8 cellular contexts compared by ENCODE assay signal in the genomic region with DNA sequence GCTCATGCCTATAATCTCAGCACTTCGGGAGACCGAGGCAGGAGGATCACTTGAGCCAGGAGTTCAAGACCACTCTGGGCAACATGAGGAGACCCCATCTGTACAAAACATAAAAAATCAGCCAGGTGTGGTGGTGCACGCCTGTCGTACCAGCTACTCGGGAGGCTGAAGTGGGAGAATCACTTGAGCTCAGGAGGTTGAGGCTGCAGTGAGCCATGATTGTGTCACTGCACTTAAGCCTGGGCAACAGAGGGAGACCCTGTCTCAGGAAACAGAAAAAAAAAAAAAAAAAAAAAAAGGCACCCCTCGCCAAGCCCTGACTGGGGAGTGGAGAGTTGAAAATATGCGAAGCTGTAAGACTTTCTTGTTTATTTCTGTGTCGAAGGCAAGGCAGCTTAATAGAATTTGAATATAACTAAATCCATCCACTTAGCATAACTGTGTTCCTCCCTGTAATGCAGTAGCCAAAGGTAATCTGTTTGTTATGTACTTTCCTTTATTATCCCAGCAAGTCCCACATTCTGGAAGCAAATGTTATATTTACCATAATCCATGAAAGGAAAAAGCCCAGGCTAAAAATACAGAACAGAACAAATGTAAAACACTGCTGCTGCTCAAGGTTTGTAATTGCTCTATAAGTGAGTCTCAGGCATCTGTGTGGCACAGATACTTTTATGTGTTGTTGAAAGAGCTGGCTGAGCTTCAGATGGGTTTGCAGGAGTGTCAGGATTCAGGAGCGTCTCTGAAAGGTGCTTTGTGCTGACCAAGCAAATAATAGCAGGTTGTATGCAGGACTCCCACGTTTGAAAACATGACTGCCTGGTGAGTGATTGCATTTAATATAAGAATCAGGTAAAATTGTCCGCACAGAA.
DNase-seq lines count a peak whose midpoint lies in the region; ATAC-seq and TF ChIP-seq lines count a peak whose summit lies in the region.

No MANE protein-coding gene starts in this region.

- no peak for TF ChIP-seq POLR2A in sigmoid colon (IDR thresholded peaks at IDR 0.05)

- intact Hi-C loops in lower lobe of right lung (cut with DNase I) (no loop called here), sigmoid colon (cut with DNase I) (no loop called here)

- H3K9me3 ChIP-seq in lower lobe of right lung, result no peaks in the 10 kb centered on the region
- no peaks in the 10 kb centered on the region for H3K9me3 ChIP-seq in sigmoid colon

- no peak overlapping the region for H3K4me3 Mint-ChIP-seq in progenitor cell of endocrine pancreas (ENCODE audit: low read depth)

- peaks cover 5% of the 10 kb centered on the region for H3K27me3 Mint-ChIP-seq in progenitor cell of endocrine pancreas

- H3K27me3 ChIP-seq in lower lobe of right lung (ENCODE audit: low read depth), result no peaks in the 10 kb centered on the region
- H3K27me3 ChIP-seq in sigmoid colon, result no peaks in the 10 kb centered on the region

- no peak overlapping the region for H3K27ac Mint-ChIP-seq in progenitor cell of endocrine pancreas

- ATAC-seq in GM18868 (IDR thresholded peaks at IDR 0.05; ENCODE audit: unreplicated experiment) (peak; percentile 15), HG02571 (IDR thresholded peaks at IDR 0.05; ENCODE audit: unreplicated experiment) (peak; percentile 15), lower lobe of right lung (no peak), GM18861 (IDR thresholded peaks at IDR 0.05; ENCODE audit: unreplicated experiment) (no peak)

- WGBS in sigmoid colon, 2 donors, result 63 to 72% methylated on average over 11 of the region's 11 CpGs

- no peak for TF ChIP-seq EP300 in sigmoid colon (IDR thresholded peaks at IDR 0.05)

- H3K4me1 ChIP-seq in lower lobe of right lung (peaks cover 54% of the 10 kb centered on the region), sigmoid colon (peaks cover 0 to 47% (median 33%) of the 10 kb centered on the region in 4 donors)

- H3K9me3 Mint-ChIP-seq in progenitor cell of endocrine pancreas (ENCODE audit: low read depth), result peaks cover 3% of the 10 kb centered on the region

- H3K4me3 ChIP-seq in lower lobe of right lung (no peak overlapping the region), sigmoid colon (no peak overlapping the region)

- TF ChIP-seq CTCF in lower lobe of right lung (IDR thresholded peaks at IDR 0.05) (no peak), progenitor cell of endocrine pancreas (IDR thresholded peaks at IDR 0.05; ENCODE audit: unreplicated experiment) (no peak), sigmoid colon (IDR thresholded peaks at IDR 0.05) (no peak)

- H3K27ac ChIP-seq in lower lobe of right lung, result peak overlapping the region; percentile 51
- H3K27ac ChIP-seq in sigmoid colon, result peak overlapping the region in 1 of 4 donors; percentile 23

- H3K36me3 Mint-ChIP-seq in progenitor cell of endocrine pancreas (ENCODE audit: insufficient read depth), result no peaks in the 10 kb centered on the region

- H3K36me3 ChIP-seq in lower lobe of right lung, result no peaks in the 10 kb centered on the region
- H3K36me3 ChIP-seq in sigmoid colon, result no peaks in the 10 kb centered on the region

- peaks cover 22% of the 10 kb centered on the region for H3K4me1 Mint-ChIP-seq in progenitor cell of endocrine pancreas (ENCODE audit: low read depth)

- peak; percentile 61 for DNase-seq in NCI-H1048 (lab: John Stamatoyannopoulos, UW)
- no peak for DNase-seq in lower lobe of right lung
- no peak for DNase-seq in progenitor cell of endocrine pancreas (ENCODE audit: low spot score, unreplicated experiment)
- DNase-seq in sigmoid colon, result no peak
- DNase-seq in SKM-1 (lab: John Stamatoyannopoulos, UW; ENCODE audit: unreplicated experiment), result no peak

Comparison
In these comparisons a context has a peak if more than half of its experiments do, and no peak if none do; other contexts are left out.
1. ATAC-seq: peak in GM18868 (single experiment) and HG02571 (single experiment); none in lower lobe of right lung (0 of 2) and GM18861 (single experiment).